Comparison of ENCODE assay signal across 20 cellular contexts in genomic region chr4:185464184-185464583, GRCh38. TPM values are rescaled to one million over a fixed set of nuclear protein-coding genes. Genes with fewer than 3 reads are reported as not detected.
"Had no signal": no experiment of that assay in that cellular context is flagged by ENCODE, and none has a peak within 500 bp of the region (broad histone marks: within the 10 kb centered on the region; RNA-seq: fewer than 3 reads in every experiment).

No MANE protein-coding gene starts in this region.

- H3K4me3 ChIP-seq: right atrium auricular region, skin epidermis, transverse colon, vagina had no signal

- H3K27me3 ChIP-seq: right atrium auricular region, transverse colon, vagina had no signal

- H3K9me3 Mint-ChIP-seq: activated naive CD4-positive, alpha-beta T cell treated with anti-CD3 and anti-CD28 coated beads for 36 hours; activated naive CD8-positive, alpha-beta T cell treated with anti-CD3 and anti-CD28 coated beads, Interleukin-2, amount 50 U/mL, for 24 hours; activated T-helper 2 cell treated with anti-CD3 and anti-CD28 coated beads, Interferon-gamma antibody, Interleukin-2, Interleukin-4, amounts not matched to agents 10 μg/mL and 5 μg/mL and 100 μg/mL, durations not matched to agents 14 hours and 24 hours and 36 hours; effector memory CD8-positive, alpha-beta T cell; natural killer cell treated with Interleukin-12 subunit alpha and Interleukin-12 subunit beta and Interleukin-15 and Interleukin-18, amount 100 ng/mL, for 72 hours had no signal

- H3K27ac ChIP-seq: right atrium auricular region, skin epidermis, transverse colon, vagina had no signal

- H3K36me3 Mint-ChIP-seq: natural killer cell treated with Interleukin-12 subunit alpha and Interleukin-12 subunit beta and Interleukin-15 and Interleukin-18, amount 100 ng/mL, for 72 hours had no signal

- H3K4me1 Mint-ChIP-seq: activated naive CD8-positive, alpha-beta T cell treated with anti-CD3 and anti-CD28 coated beads, Interleukin-2, amount 50 U/mL, for 24 hours had no signal

- H3K9me3 ChIP-seq: right atrium auricular region, transverse colon, vagina had no signal

- H3K4me3 Mint-ChIP-seq: activated naive CD4-positive, alpha-beta T cell treated with anti-CD3 and anti-CD28 coated beads for 36 hours; activated naive CD8-positive, alpha-beta T cell treated with anti-CD3 and anti-CD28 coated beads, Interleukin-2, amount 50 U/mL, for 24 hours; effector memory CD8-positive, alpha-beta T cell; natural killer cell treated with Interleukin-12 subunit alpha and Interleukin-12 subunit beta and Interleukin-15 and Interleukin-18, amount 100 ng/mL, for 72 hours had no signal

- DNase-seq: activated CD4-positive, alpha-beta T cell treated with anti-CD3 and anti-CD28 coated beads for 1 hour; activated CD4-positive, alpha-beta T cell treated with anti-CD3 and anti-CD28 coated beads, Interleukin-2, amount 50 U/mL, for 48 hours; activated naive CD4-positive, alpha-beta T cell treated with anti-CD3 and anti-CD28 coated beads for 36 hours; activated naive CD8-positive, alpha-beta T cell treated with anti-CD3 and anti-CD28 coated beads, Interleukin-2, amount 50 U/mL, for 24 hours; aorta; cerebellar nuclear complex; effector memory CD8-positive, alpha-beta T cell; left ventricle myocardium superior; stimulated activated CD4-positive, alpha-beta T cell treated with anti-CD3 and anti-CD28 coated beads, Interleukin-15, amount 100 ng/mL, for 24 hours; stimulated activated CD4-positive, alpha-beta T cell treated with anti-CD3 and anti-CD28 coated beads, Interleukin-4, amount 100 ng/mL, for 24 hours; stimulated activated naive CD4-positive, alpha-beta T cell; substantia nigra; T-helper 9 cell; transverse colon had no signal

- H3K27ac Mint-ChIP-seq: activated naive CD4-positive, alpha-beta T cell treated with anti-CD3 and anti-CD28 coated beads for 36 hours; activated naive CD8-positive, alpha-beta T cell treated with anti-CD3 and anti-CD28 coated beads, Interleukin-2, amount 50 U/mL, for 24 hours; activated T-helper 2 cell treated with anti-CD3 and anti-CD28 coated beads, Interferon-gamma antibody, Interleukin-2, Interleukin-4, amounts not matched to agents 10 μg/mL and 5 μg/mL and 100 μg/mL, durations not matched to agents 14 hours and 24 hours and 36 hours; effector memory CD8-positive, alpha-beta T cell; natural killer cell treated with Interleukin-12 subunit alpha and Interleukin-12 subunit beta and Interleukin-15 and Interleukin-18, amount 100 ng/mL, for 72 hours; progenitor cell of endocrine pancreas had no signal

- H3K36me3 ChIP-seq: right atrium auricular region, transverse colon, vagina had no signal

- H3K4me1 ChIP-seq: right atrium auricular region, transverse colon, vagina had no signal

RNA-seq across cellular contexts. Expression of gene CCDC110, which starts 7.3 kb away (rescaled TPM):
- total RNA-seq: activated T-helper 2 cell treated with anti-CD3 and anti-CD28 coated beads, Interferon-gamma antibody, Interleukin-2, Interleukin-4, amounts not matched to agents 10 μg/mL and 5 μg/mL and 100 μg/mL, durations not matched to agents 14 hours and 24 hours and 36 hours; natural killer cell treated with Interleukin-12 subunit alpha and Interleukin-12 subunit beta and Interleukin-15 and Interleukin-18, amount 100 ng/mL, for 72 hours had no signal
